ENCODE assay signal across 1 cellular context in genomic region chr1:65265296-65266271, GRCh38.
TF ChIP-seq lines count a peak whose summit lies in the region.

No MANE protein-coding gene starts in this region.

TF ChIP-seq in HepG2, 621 proteins besides CTCF, POLR2A, EP300 and RAD21 (continued from another document and continues in another):
- TF ChIP-seq ZFP91 (CRISPR knock-in tag; IDR thresholded peaks at IDR 0.05; ENCODE audit: borderline replicate concordance), result peak; percentile 61; the same call in 1 of the 2 replicates
- TF ChIP-seq ZNF430 (CRISPR knock-in tag; IDR thresholded peaks at IDR 0.05), result peak; percentile 88
- peak; percentile 60 for TF ChIP-seq ZBTB14 (CRISPR knock-in tag; IDR thresholded peaks at IDR 0.05)
- TF ChIP-seq RFXAP (CRISPR knock-in tag; IDR thresholded peaks at IDR 0.05; ENCODE audit: borderline replicate concordance), result 0 out of 2 replicates have a peak, but pooled peaks have one; percentile 20
- TF ChIP-seq NAIF1 (CRISPR knock-in tag; IDR thresholded peaks at IDR 0.05; ENCODE audit: borderline replicate concordance), result 0 out of 2 replicates have a peak, but pooled peaks have one; percentile 52
- no peak for TF ChIP-seq CREBL2 (CRISPR knock-in tag; IDR thresholded peaks at IDR 0.05; ENCODE audit: borderline replicate concordance)
- peak; percentile 78 for TF ChIP-seq SALL1 (CRISPR knock-in tag; IDR thresholded peaks at IDR 0.05)
- no peak for TF ChIP-seq ZNF225 (CRISPR knock-in tag; IDR thresholded peaks at IDR 0.05)
- TF ChIP-seq GMEB1 (CRISPR knock-in tag; IDR thresholded peaks at IDR 0.05; ENCODE audit: borderline replicate concordance), result peak; percentile 52; the same call in 1 of the 2 replicates
- peak; percentile 71 for TF ChIP-seq ZNF274 (CRISPR knock-in tag; IDR thresholded peaks at IDR 0.05)
- TF ChIP-seq ZNF331 (CRISPR knock-in tag; IDR thresholded peaks at IDR 0.05), result peak; percentile 55; the same call in 1 of the 2 replicates
- peak; percentile 83; the same call in 1 of the 2 replicates for TF ChIP-seq ZIK1 (CRISPR knock-in tag; IDR thresholded peaks at IDR 0.05; ENCODE audit: borderline replicate concordance, low read depth)
- TF ChIP-seq KDM3A (CRISPR knock-in tag; IDR thresholded peaks at IDR 0.05; ENCODE audit: low read depth), result peak; percentile 66; the same call in 1 of the 2 replicates
- no peak for TF ChIP-seq SRSF1 (optimal IDR thresholded peaks at IDR 0.05; ENCODE audit: low read depth, low read length)
- 0 out of 2 replicates have a peak, but pooled peaks have one; percentile 47 for TF ChIP-seq ZNF589 (CRISPR knock-in tag; conservative IDR thresholded peaks at IDR 0.05)
- no peak for TF ChIP-seq HBP1 (CRISPR knock-in tag; IDR thresholded peaks at IDR 0.05; ENCODE audit: low read depth)
- TF ChIP-seq HOMEZ (CRISPR knock-in tag; IDR thresholded peaks at IDR 0.05; ENCODE audit: low read depth), result no peak
- 0 out of 2 replicates have a peak, but pooled peaks have one; percentile 23 for TF ChIP-seq MEIS1 (CRISPR knock-in tag; IDR thresholded peaks at IDR 0.05; ENCODE audit: borderline replicate concordance)
- no peak for TF ChIP-seq ZNF503 (CRISPR knock-in tag; IDR thresholded peaks at IDR 0.05)
- 0 out of 2 replicates have a peak, but pooled peaks have one; percentile 70 for TF ChIP-seq ZNF276 (CRISPR knock-in tag; IDR thresholded peaks at IDR 0.05; ENCODE audit: low read depth)
- TF ChIP-seq PREB (CRISPR knock-in tag; IDR thresholded peaks at IDR 0.05), result no peak
- TF ChIP-seq KMT2B (CRISPR knock-in tag; IDR thresholded peaks at IDR 0.05), result 0 out of 2 replicates have a peak, but pooled peaks have one; percentile 60
- TF ChIP-seq GLMP (CRISPR knock-in tag; IDR thresholded peaks at IDR 0.05; ENCODE audit: borderline replicate concordance), result no peak
- peak; percentile 91 for TF ChIP-seq MYPOP (CRISPR knock-in tag; IDR thresholded peaks at IDR 0.05)
- TF ChIP-seq HNF1B (CRISPR knock-in tag; IDR thresholded peaks at IDR 0.05), result peak; percentile 17; the same call in 1 of the 2 replicates
- TF ChIP-seq NONO (IDR thresholded peaks at IDR 0.05), result no peak
- 0 out of 2 replicates have a peak, but pooled peaks have one; percentile 21 for TF ChIP-seq NONO (CRISPR knock-in tag; conservative IDR thresholded peaks at IDR 0.05)
- TF ChIP-seq TMF1 (CRISPR knock-in tag; IDR thresholded peaks at IDR 0.05; ENCODE audit: low read depth), result 0 out of 2 replicates have a peak, but pooled peaks have one; percentile 29
- 0 out of 2 replicates have a peak, but pooled peaks have one; percentile 58 for TF ChIP-seq ZNF343 (CRISPR knock-in tag; IDR thresholded peaks at IDR 0.05)
- TF ChIP-seq BATF2 (CRISPR knock-in tag; IDR thresholded peaks at IDR 0.05), result peak; percentile 61; the same call in 1 of the 2 replicates
- 0 out of 2 replicates have a peak, but pooled peaks have one; percentile 79 for TF ChIP-seq FOXO4 (CRISPR knock-in tag; conservative IDR thresholded peaks at IDR 0.05)
- no peak for TF ChIP-seq CERS6 (CRISPR knock-in tag; IDR thresholded peaks at IDR 0.05)
- TF ChIP-seq ZNF598 (CRISPR knock-in tag; IDR thresholded peaks at IDR 0.05; ENCODE audit: borderline replicate concordance), result peak; percentile 82; the same call in 1 of the 2 replicates
- TF ChIP-seq ZNF768 (CRISPR knock-in tag; IDR thresholded peaks at IDR 0.05), result peak; percentile 59; the same call in 1 of the 2 replicates
